ENCODE assay signal across 1 cellular context in genomic region chr21:46326110-46326703, GRCh38.
TF ChIP-seq lines count a peak whose summit lies in the region.

No MANE protein-coding gene starts in this region.

TF ChIP-seq in HepG2, 621 proteins besides CTCF, POLR2A, EP300 and RAD21 (continues in another document):
- TF ChIP-seq ZKSCAN8 (CRISPR knock-in tag; IDR thresholded peaks at IDR 0.05; ENCODE audit: borderline replicate concordance) (no peak), MXD1 (CRISPR knock-in tag; IDR thresholded peaks at IDR 0.05) (no peak), NPAS2 (CRISPR knock-in tag; IDR thresholded peaks at IDR 0.05; ENCODE audit: borderline replicate concordance) (no peak), ZNF143 (CRISPR knock-in tag; IDR thresholded peaks at IDR 0.05) (no peak), ZBTB7B (CRISPR knock-in tag; IDR thresholded peaks at IDR 0.05) (0 out of 2 replicates have a peak, but pooled peaks have one; percentile 20), HMGXB4 (CRISPR knock-in tag; IDR thresholded peaks at IDR 0.05; ENCODE audit: borderline replicate concordance in 1 of 2, low read depth in 1 of 2) (peak; percentile 5 to 60; a peak in 2 of 4 replicates), GATAD2A (CRISPR knock-in tag; IDR thresholded peaks at IDR 0.05) (peak; percentile 62), ZNF501 (CRISPR knock-in tag; IDR thresholded peaks at IDR 0.05) (no peak), RFX3 (CRISPR knock-in tag; IDR thresholded peaks at IDR 0.05) (no peak), KLF9 (CRISPR knock-in tag; IDR thresholded peaks at IDR 0.05; ENCODE audit: low read depth) (no peak), NFIC (IDR thresholded peaks at IDR 0.05; ENCODE audit: low read length) (no peak), ZNF574 (CRISPR knock-in tag; IDR thresholded peaks at IDR 0.05) (0 out of 2 replicates have a peak, but pooled peaks have one; percentile 14), ZNF562 (CRISPR knock-in tag; IDR thresholded peaks at IDR 0.05; ENCODE audit: borderline replicate concordance) (no peak), SP5 (CRISPR knock-in tag; IDR thresholded peaks at IDR 0.05; ENCODE audit: borderline replicate concordance, low read depth) (no peak), ZNF790 (CRISPR knock-in tag; IDR thresholded peaks at IDR 0.05; ENCODE audit: borderline replicate concordance) (no peak), HMGA1 (CRISPR knock-in tag; conservative IDR thresholded peaks at IDR 0.05) (no peak), ZBTB10 (CRISPR knock-in tag; IDR thresholded peaks at IDR 0.05; ENCODE audit: borderline replicate concordance) (no peak), DNMT3B (CRISPR knock-in tag; conservative IDR thresholded peaks at IDR 0.05) (no peak), GPBP1L1 (CRISPR knock-in tag; IDR thresholded peaks at IDR 0.05) (no peak), GFI1 (CRISPR knock-in tag; IDR thresholded peaks at IDR 0.05; ENCODE audit: borderline replicate concordance) (no peak), LCORL (IDR thresholded peaks at IDR 0.05) (no peak), LCORL (CRISPR knock-in tag; IDR thresholded peaks at IDR 0.05) (0 out of 2 replicates have a peak, but pooled peaks have one; percentile 13), SMAD3 (CRISPR knock-in tag; IDR thresholded peaks at IDR 0.05) (no peak), ZBTB8A (CRISPR knock-in tag; IDR thresholded peaks at IDR 0.05; ENCODE audit: borderline replicate concordance, low read depth) (no peak), TFE3 (CRISPR knock-in tag; IDR thresholded peaks at IDR 0.05) (no peak), SOX6 (IDR thresholded peaks at IDR 0.05) (no peak), SOX6 (CRISPR knock-in tag; IDR thresholded peaks at IDR 0.05) (peak; percentile 15; the same call in 1 of the 2 replicates), HIVEP1 (CRISPR knock-in tag; IDR thresholded peaks at IDR 0.05) (no peak), ZNF383 (CRISPR knock-in tag; IDR thresholded peaks at IDR 0.05; ENCODE audit: borderline replicate concordance) (no peak), IRF2 (CRISPR knock-in tag; IDR thresholded peaks at IDR 0.05) (no peak), HDAC1 (CRISPR knock-in tag; IDR thresholded peaks at IDR 0.05) (peak; percentile 35), BHLHE40 (IDR thresholded peaks at IDR 0.05; ENCODE audit: low read length) (no peak), ZC3H4 (CRISPR knock-in tag; IDR thresholded peaks at IDR 0.05; ENCODE audit: borderline replicate concordance) (no peak), NCOR1 (IDR thresholded peaks at IDR 0.05; ENCODE audit: borderline replicate concordance, low read length) (no peak), ETV6 (CRISPR knock-in tag; conservative IDR thresholded peaks at IDR 0.05) (no peak), ZNF350 (CRISPR knock-in tag; IDR thresholded peaks at IDR 0.05; ENCODE audit: borderline replicate concordance, low read depth) (no peak)
- TF ChIP-seq, protein P1, sequence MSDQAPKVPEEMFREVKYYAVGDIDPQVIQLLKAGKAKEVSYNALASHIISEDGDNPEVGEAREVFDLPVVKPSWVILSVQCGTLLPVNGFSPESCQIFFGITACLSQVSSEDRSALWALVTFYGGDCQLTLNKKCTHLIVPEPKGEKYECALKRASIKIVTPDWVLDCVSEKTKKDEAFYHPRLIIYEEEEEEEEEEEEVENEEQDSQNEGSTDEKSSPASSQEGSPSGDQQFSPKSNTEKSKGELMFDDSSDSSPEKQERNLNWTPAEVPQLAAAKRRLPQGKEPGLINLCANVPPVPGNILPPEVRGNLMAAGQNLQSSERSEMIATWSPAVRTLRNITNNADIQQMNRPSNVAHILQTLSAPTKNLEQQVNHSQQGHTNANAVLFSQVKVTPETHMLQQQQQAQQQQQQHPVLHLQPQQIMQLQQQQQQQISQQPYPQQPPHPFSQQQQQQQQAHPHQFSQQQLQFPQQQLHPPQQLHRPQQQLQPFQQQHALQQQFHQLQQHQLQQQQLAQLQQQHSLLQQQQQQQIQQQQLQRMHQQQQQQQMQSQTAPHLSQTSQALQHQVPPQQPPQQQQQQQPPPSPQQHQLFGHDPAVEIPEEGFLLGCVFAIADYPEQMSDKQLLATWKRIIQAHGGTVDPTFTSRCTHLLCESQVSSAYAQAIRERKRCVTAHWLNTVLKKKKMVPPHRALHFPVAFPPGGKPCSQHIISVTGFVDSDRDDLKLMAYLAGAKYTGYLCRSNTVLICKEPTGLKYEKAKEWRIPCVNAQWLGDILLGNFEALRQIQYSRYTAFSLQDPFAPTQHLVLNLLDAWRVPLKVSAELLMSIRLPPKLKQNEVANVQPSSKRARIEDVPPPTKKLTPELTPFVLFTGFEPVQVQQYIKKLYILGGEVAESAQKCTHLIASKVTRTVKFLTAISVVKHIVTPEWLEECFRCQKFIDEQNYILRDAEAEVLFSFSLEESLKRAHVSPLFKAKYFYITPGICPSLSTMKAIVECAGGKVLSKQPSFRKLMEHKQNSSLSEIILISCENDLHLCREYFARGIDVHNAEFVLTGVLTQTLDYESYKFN (CRISPR knock-in tag; conservative IDR thresholded peaks at IDR 0.05): peak; percentile 21; the same call in 1 of the 2 replicates
- TF ChIP-seq, protein P2, sequence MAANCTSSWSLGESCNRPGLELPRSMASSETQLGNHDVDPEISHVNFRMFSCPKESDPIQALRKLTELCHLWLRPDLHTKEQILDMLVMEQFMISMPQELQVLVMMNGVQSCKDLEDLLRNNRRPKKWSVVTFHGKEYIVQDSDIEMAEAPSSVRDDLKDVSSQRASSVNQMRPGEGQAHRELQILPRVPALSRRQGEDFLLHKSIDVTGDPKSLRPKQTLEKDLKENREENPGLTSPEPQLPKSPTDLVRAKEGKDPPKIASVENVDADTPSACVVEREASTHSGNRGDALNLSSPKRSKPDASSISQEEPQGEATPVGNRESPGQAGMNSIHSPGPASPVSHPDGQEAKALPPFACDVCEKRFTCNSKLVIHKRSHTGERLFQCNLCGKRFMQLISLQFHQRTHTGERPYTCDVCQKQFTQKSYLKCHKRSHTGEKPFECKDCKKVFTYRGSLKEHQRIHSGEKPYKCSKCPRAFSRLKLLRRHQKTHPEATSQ (CRISPR knock-in tag; IDR thresholded peaks at IDR 0.05; ENCODE audit: borderline replicate concordance): no peak
- TF ChIP-seq, protein P3, sequence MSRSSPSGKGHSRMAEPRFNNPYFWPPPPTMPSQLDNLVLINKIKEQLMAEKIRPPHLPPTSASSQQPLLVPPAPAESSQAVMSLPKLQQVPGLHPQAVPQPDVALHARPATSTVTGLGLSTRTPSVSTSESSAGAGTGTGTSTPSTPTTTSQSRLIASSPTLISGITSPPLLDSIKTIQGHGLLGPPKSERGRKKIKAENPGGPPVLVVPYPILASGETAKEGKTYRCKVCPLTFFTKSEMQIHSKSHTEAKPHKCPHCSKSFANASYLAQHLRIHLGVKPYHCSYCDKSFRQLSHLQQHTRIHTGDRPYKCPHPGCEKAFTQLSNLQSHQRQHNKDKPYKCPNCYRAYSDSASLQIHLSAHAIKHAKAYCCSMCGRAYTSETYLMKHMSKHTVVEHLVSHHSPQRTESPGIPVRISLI (CRISPR knock-in tag; IDR thresholded peaks at IDR 0.05; ENCODE audit: borderline replicate concordance): peak; percentile 31; the same call in 1 of the 2 replicates
- TF ChIP-seq, protein P4, sequence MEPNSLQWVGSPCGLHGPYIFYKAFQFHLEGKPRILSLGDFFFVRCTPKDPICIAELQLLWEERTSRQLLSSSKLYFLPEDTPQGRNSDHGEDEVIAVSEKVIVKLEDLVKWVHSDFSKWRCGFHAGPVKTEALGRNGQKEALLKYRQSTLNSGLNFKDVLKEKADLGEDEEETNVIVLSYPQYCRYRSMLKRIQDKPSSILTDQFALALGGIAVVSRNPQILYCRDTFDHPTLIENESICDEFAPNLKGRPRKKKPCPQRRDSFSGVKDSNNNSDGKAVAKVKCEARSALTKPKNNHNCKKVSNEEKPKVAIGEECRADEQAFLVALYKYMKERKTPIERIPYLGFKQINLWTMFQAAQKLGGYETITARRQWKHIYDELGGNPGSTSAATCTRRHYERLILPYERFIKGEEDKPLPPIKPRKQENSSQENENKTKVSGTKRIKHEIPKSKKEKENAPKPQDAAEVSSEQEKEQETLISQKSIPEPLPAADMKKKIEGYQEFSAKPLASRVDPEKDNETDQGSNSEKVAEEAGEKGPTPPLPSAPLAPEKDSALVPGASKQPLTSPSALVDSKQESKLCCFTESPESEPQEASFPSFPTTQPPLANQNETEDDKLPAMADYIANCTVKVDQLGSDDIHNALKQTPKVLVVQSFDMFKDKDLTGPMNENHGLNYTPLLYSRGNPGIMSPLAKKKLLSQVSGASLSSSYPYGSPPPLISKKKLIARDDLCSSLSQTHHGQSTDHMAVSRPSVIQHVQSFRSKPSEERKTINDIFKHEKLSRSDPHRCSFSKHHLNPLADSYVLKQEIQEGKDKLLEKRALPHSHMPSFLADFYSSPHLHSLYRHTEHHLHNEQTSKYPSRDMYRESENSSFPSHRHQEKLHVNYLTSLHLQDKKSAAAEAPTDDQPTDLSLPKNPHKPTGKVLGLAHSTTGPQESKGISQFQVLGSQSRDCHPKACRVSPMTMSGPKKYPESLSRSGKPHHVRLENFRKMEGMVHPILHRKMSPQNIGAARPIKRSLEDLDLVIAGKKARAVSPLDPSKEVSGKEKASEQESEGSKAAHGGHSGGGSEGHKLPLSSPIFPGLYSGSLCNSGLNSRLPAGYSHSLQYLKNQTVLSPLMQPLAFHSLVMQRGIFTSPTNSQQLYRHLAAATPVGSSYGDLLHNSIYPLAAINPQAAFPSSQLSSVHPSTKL (CRISPR knock-in tag; IDR thresholded peaks at IDR 0.05): 0 out of 2 replicates have a peak, but pooled peaks have one; percentile 30
